ENCODE assay signal across 8 cellular contexts in genomic region chr1:26321315-26322041, GRCh38. TPM values are rescaled to one million over a fixed set of nuclear protein-coding genes. Genes with fewer than 3 reads are reported as not detected.
A peak's percentile ranks its signal among the peaks of the same experiment; 100 is the strongest.
DNase-seq lines count a peak whose midpoint lies in the region; ATAC-seq and TF ChIP-seq lines count a peak whose summit lies in the region.

No MANE protein-coding gene starts in this region.

- peak overlapping the region; percentile 94 for H3K27ac Mint-ChIP-seq in activated CD8-positive, alpha-beta T cell treated with anti-CD3 and anti-CD28 coated beads for 36 hours

- POLR2A ChIA-PET in activated CD8-positive, alpha-beta T cell treated with anti-CD3 and anti-CD28 coated beads for 36 hours (lab: Charles Lee) = interaction anchor here (0.6 to 11.3 kb wide), 11 partner anchors 12 to 195 kb away, joined by 3 to 284 read pairs (median 3); partner anchors contain the start of genes SH3BGRL3 and ZNF593

- H3K4me1 Mint-ChIP-seq in activated CD8-positive, alpha-beta T cell treated with anti-CD3 and anti-CD28 coated beads for 36 hours (ENCODE audit: low read depth) = peaks cover 49% of the 10 kb centered on the region

- H2AFZ ChIP-seq in mesenchymal stem cell (ENCODE audit: low read depth, low read length) = peak overlapping the region; percentile 3

- no peak overlapping the region for H3K27ac ChIP-seq in mesenchymal stem cell (ENCODE audit: low read length, poor library complexity, severe bottlenecking)

- H3K9me3 Mint-ChIP-seq in activated CD8-positive, alpha-beta T cell treated with anti-CD3 and anti-CD28 coated beads for 36 hours = no peaks in the 10 kb centered on the region

- H2BK12ac ChIP-seq in mesenchymal stem cell (ENCODE audit: low read length in 2 of 2) = peak overlapping the region in 1 of 2 experiments; percentile 25

- no peak overlapping the region for H2BK120ac ChIP-seq in mesenchymal stem cell (ENCODE audit: low read depth, low read length)

- 29% methylated on average over 12 of the region's 16 CpGs for WGBS in mesenchymal stem cell

- H3K4me3 ChIP-seq in mesenchymal stem cell (ENCODE audit: insufficient read depth in 1 of 2, low read depth in 1 of 2, low read length in 2 of 2) = no peak overlapping the region

- TF ChIP-seq CTCF in GM10266 (IDR thresholded peaks at IDR 0.05; ENCODE audit: control insufficient read depth, insufficient read depth, low read depth, missing control alignments) = peak; percentile 95
- peak; percentile 94 for TF ChIP-seq CTCF in activated CD8-positive, alpha-beta T cell treated with anti-CD3 and anti-CD28 coated beads for 36 hours (IDR thresholded peaks at IDR 0.05)

- peak overlapping the region; percentile 3 for H4K91ac ChIP-seq in mesenchymal stem cell (ENCODE audit: low read length)

- H2AK5ac ChIP-seq in mesenchymal stem cell (ENCODE audit: low read length, severe bottlenecking) = no peak overlapping the region

- H3K4me3 Mint-ChIP-seq in activated CD8-positive, alpha-beta T cell treated with anti-CD3 and anti-CD28 coated beads for 36 hours = peak overlapping the region; percentile 93

- no peak overlapping the region for H2BK5ac ChIP-seq in mesenchymal stem cell (ENCODE audit: low read depth, low read length, poor library complexity, severe bottlenecking)

- CTCF ChIA-PET in activated CD8-positive, alpha-beta T cell treated with anti-CD3 and anti-CD28 coated beads for 36 hours (lab: Charles Lee) = interaction anchor here (0.6 to 15.0 kb wide), 50 partner anchors 8 to 177 kb away, joined by 3 to 282 read pairs (median 5); partner anchors contain the start of genes C1orf232, CEP85, LIN28A and SH3BGRL3

- ATAC-seq in HG03378 (IDR thresholded peaks at IDR 0.05; ENCODE audit: unreplicated experiment) (peak; percentile 40), GM19324 (IDR thresholded peaks at IDR 0.05; ENCODE audit: low FRiP score, unreplicated experiment) (no peak)
- peak; percentile 62 for ATAC-seq in activated CD8-positive, alpha-beta T cell treated with anti-CD3 and anti-CD28 coated beads for 36 hours

- H3K4me2 ChIP-seq in mesenchymal stem cell (ENCODE audit: low read length, poor library complexity, severe bottlenecking) = no peak overlapping the region

- peaks cover 4% of the 10 kb centered on the region for H3K4me1 ChIP-seq in mesenchymal stem cell (ENCODE audit: control insufficient read depth, insufficient read depth, low read depth, low read length)

- H3K18ac ChIP-seq in mesenchymal stem cell (ENCODE audit: low read depth in 1 of 2, low read length in 2 of 2) = peak overlapping the region in 1 of 2 experiments; percentile 9

- peak overlapping the region; percentile 92 for H4K8ac ChIP-seq in mesenchymal stem cell (ENCODE audit: low read length)

- peaks cover 48% of the 10 kb centered on the region for H3K36me3 Mint-ChIP-seq in activated CD8-positive, alpha-beta T cell treated with anti-CD3 and anti-CD28 coated beads for 36 hours (ENCODE audit: low read depth)

- peak overlapping the region; percentile 48 for H3K9ac ChIP-seq in mesenchymal stem cell (ENCODE audit: low read length)

- no peak overlapping the region for H3K23ac ChIP-seq in mesenchymal stem cell (ENCODE audit: low read length in 2 of 2)

- intact Hi-C loops in activated CD8-positive, alpha-beta T cell treated with anti-CD3 and anti-CD28 coated beads for 36 hours (cut with micrococcal nuclease) = loop anchor here (2.0 kb wide), 2 partner anchors 33 to 45 kb away; no protein-coding TSS in a partner anchor

- no peaks in the 10 kb centered on the region for H3K79me1 ChIP-seq in mesenchymal stem cell (replicated peaks; ENCODE audit: low read length, poor library complexity, severe bottlenecking)

- H3K36me3 ChIP-seq in mesenchymal stem cell (ENCODE audit: control insufficient read depth in 1 of 2, insufficient read depth in 2 of 2, low read depth in 1 of 2, low read length in 2 of 2) = no peaks in the 10 kb centered on the region

- DNase-seq in GM10266 (ENCODE audit: extremely low spot score) (peak; percentile 81), NOMO-1 (lab: John Stamatoyannopoulos, UW; ENCODE audit: unreplicated experiment in 2 of 2) (peak; percentile 78 to 79), ecto neural progenitor cell (ENCODE audit: low spot score) (peak; percentile 93), mesenchymal stem cell (peak; percentile 82)
- DNase-seq in activated CD8-positive, alpha-beta T cell treated with anti-CD3 and anti-CD28 coated beads for 36 hours = peak; percentile 98
- peak; percentile 82 for DNase-seq in stimulated activated CD8-positive, alpha-beta memory T cell treated with anti-CD3 and anti-CD28 coated beads, Interleukin-12 subunit alpha, Interleukin-12 subunit beta, amount 100 ng/mL, for 4 hours (ENCODE audit: low read depth)

- H3K14ac ChIP-seq in mesenchymal stem cell (ENCODE audit: low read length in 2 of 2) = no peak overlapping the region

- H3K27me3 Mint-ChIP-seq in activated CD8-positive, alpha-beta T cell treated with anti-CD3 and anti-CD28 coated beads for 36 hours = no peaks in the 10 kb centered on the region

- peaks cover 0 to 13% of the 10 kb centered on the region in 2 experiments for H3K27me3 ChIP-seq in mesenchymal stem cell (ENCODE audit: control insufficient read depth in 1 of 2, insufficient read depth in 1 of 2, low read length in 2 of 2)

- peak overlapping the region in 1 of 2 experiments; percentile 9 for H3K4ac ChIP-seq in mesenchymal stem cell (ENCODE audit: low read depth in 1 of 2, low read length in 2 of 2)

- no peak overlapping the region for H2BK15ac ChIP-seq in mesenchymal stem cell (ENCODE audit: low read depth, poor library complexity, severe bottlenecking)

- H3K9me3 ChIP-seq in mesenchymal stem cell (ENCODE audit: control insufficient read depth, low read length) = no peaks in the 10 kb centered on the region

RNA-seq across cellular contexts. Expression of gene CD52, which starts 3.7 kb away (rescaled TPM):
- total RNA-seq in activated CD8-positive, alpha-beta T cell treated with anti-CD3 and anti-CD28 coated beads for 36 hours = 100 to 1,000 TPM; 324 to 344 TPM
- polyA plus RNA-seq in mesenchymal stem cell (2013, experiment 1 of 2) = 0.26 TPM
- not detected for polyA plus RNA-seq in mesenchymal stem cell (2013, experiment 2 of 2)

RNA-seq across cellular contexts. Expression of gene UBXN11, which starts 15.0 kb away (rescaled TPM):
- 10 to 100 TPM; 24.9 to 26.0 TPM for total RNA-seq in activated CD8-positive, alpha-beta T cell treated with anti-CD3 and anti-CD28 coated beads for 36 hours
- 8.0 TPM for polyA plus RNA-seq in mesenchymal stem cell (2013, experiment 1 of 2)
- 8.1 TPM for polyA plus RNA-seq in mesenchymal stem cell (2013, experiment 2 of 2)

RNA-seq across cellular contexts. Expression of gene CRYBG2, which starts 32.5 kb away (rescaled TPM):
- total RNA-seq in activated CD8-positive, alpha-beta T cell treated with anti-CD3 and anti-CD28 coated beads for 36 hours = 1 to 10 TPM; 4.5 to 6.4 TPM
- not detected for polyA plus RNA-seq in mesenchymal stem cell (2013, experiment 1 of 2)
- 0.12 TPM for polyA plus RNA-seq in mesenchymal stem cell (2013, experiment 2 of 2)

RNA-seq across cellular contexts. Expression of gene SH3BGRL3, which starts 41.6 kb away (rescaled TPM):
- 100 to 1,000 TPM; 309 to 316 TPM for total RNA-seq in activated CD8-positive, alpha-beta T cell treated with anti-CD3 and anti-CD28 coated beads for 36 hours
- 416 TPM for polyA plus RNA-seq in mesenchymal stem cell (2013, experiment 1 of 2)
- 422 TPM for polyA plus RNA-seq in mesenchymal stem cell (2013, experiment 2 of 2)

RNA-seq across cellular contexts. Expression of gene ZNF683, which starts 51.1 kb away (rescaled TPM):
- total RNA-seq in activated CD8-positive, alpha-beta T cell treated with anti-CD3 and anti-CD28 coated beads for 36 hours = 1 to 10 TPM in 1 of 2 experiments, under 1 TPM in 1; 0.69 to 1.3 TPM
- not detected for polyA plus RNA-seq in mesenchymal stem cell (2013, experiment 1 of 2)
- not detected for polyA plus RNA-seq in mesenchymal stem cell (2013, experiment 2 of 2)
